7 cellular contexts compared by ENCODE assay signal in genomic region chr4:116588783-116589182, GRCh38.
"Had no signal": no experiment of that assay in that cellular context is flagged by ENCODE, and none has a peak within 500 bp of the region (broad histone marks: within the 10 kb centered on the region; RNA-seq: fewer than 3 reads in every experiment).

No MANE protein-coding gene starts in this region.

- H2AFZ ChIP-seq: GM23338 had no signal

- DNase-seq: H9, HCEC 1CT, KG1 had no signal

- H3K4me2 ChIP-seq: GM23338 had no signal

- H3K36me3 Mint-ChIP-seq: IgD-negative memory B cell had no signal

- ATAC-seq: GM23338 had no signal

- H3K4me3 Mint-ChIP-seq: GM23338, H9, IgD-negative memory B cell had no signal

- FAIRE-seq: H1, H54 had no signal

- H3K4me1 Mint-ChIP-seq: GM23338, H9, IgD-negative memory B cell had no signal

- H3K27me3 Mint-ChIP-seq: IgD-negative memory B cell had no signal

- H3K4me3 ChIP-seq: GM23338 had no signal

- H3K27ac Mint-ChIP-seq: GM23338, H9, IgD-negative memory B cell had no signal

- H3K9me3 Mint-ChIP-seq: GM23338, H9 had no signal
